3 cellular contexts compared by ENCODE assay signal in the genomic region with DNA sequence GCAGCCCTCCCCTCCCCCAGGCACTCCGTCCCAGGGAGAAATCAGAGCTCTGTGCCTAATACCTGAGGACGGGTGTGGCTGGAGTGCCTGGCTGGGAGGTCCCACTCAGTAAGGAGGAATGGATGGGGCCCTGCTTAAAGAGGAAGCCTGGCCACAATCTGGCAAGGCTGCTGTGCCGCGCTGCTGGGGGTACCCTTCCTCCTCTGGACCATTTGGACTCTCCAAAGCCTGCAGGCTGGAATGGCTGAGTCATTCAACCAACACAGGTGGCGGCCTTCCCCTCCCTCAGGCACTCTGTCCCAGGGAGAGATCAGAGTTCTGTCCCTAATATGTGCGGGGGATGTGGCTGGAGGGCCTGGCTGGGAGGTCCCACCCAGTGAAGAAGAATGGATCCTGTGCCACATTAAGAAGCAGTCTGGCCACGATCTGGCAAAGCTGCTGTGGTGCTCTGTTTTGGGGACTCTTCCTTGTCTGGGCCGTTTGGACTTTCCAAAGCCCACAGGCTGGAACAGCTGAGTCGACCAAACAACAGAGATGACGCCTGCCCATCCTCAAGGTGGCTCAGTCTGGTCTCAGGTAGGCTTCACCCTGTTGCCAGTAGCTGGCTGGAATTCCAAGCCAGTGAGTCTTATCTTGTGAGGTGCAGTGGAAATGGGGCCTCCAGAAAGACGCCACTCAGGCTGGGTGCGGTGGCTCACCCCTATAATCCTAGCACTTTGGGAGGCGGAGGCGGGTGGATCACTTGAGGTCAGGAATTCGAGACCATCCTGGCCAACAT.
TF ChIP-seq lines count a peak whose summit lies in the region.

No MANE protein-coding gene starts in this region.

TF ChIP-seq in HepG2, 621 proteins besides CTCF, POLR2A, EP300 and RAD21:
- no peak for TF ChIP-seq KAT2B (IDR thresholded peaks at IDR 0.05; ENCODE audit: borderline replicate concordance, low read depth, low read length)
- TF ChIP-seq ZNF567 (CRISPR knock-in tag; IDR thresholded peaks at IDR 0.05; ENCODE audit: borderline replicate concordance), result no peak
- no peak for TF ChIP-seq ZNF274 (CRISPR knock-in tag; IDR thresholded peaks at IDR 0.05)
- TF ChIP-seq ZNF768 (CRISPR knock-in tag; IDR thresholded peaks at IDR 0.05), result peak; percentile 66; the same call in 1 of the 2 replicates
- TF ChIP-seq FOSL2 (CRISPR knock-in tag; IDR thresholded peaks at IDR 0.05), result peak; percentile 22; the same call in 1 of the 2 replicates
- no peak for TF ChIP-seq POLR2AphosphoS5 (IDR thresholded peaks at IDR 0.05; ENCODE audit: low read depth, low read length)

TF ChIP-seq in HCT116, 20 proteins besides CTCF, POLR2A, EP300 and RAD21:
- TF ChIP-seq JUND (IDR thresholded peaks at IDR 0.05) (no peak), FOSL1 (IDR thresholded peaks at IDR 0.05; ENCODE audit: low read depth) (no peak), ELF1 (IDR thresholded peaks at IDR 0.05; ENCODE audit: borderline replicate concordance, low read depth) (no peak), SRF (IDR thresholded peaks at IDR 0.05; ENCODE audit: low read depth) (no peak)

TF ChIP-seq in K562, 482 proteins besides CTCF, POLR2A, EP300 and RAD21:
- TF ChIP-seq MBD2 (IDR thresholded peaks at IDR 0.05; ENCODE audit: borderline replicate concordance, low read depth), result no peak
- TF ChIP-seq XRCC5 (IDR thresholded peaks at IDR 0.05; ENCODE audit: low read depth, low read length), result no peak
- no peak for TF ChIP-seq MXI1 (IDR thresholded peaks at IDR 0.05; ENCODE audit: low read depth, low read length)
- TF ChIP-seq ZNF146 (CRISPR knock-in tag; IDR thresholded peaks at IDR 0.05; ENCODE audit: unreplicated experiment), result no peak
- no peak for TF ChIP-seq TAF15 (IDR thresholded peaks at IDR 0.05; ENCODE audit: low read depth, low read length)
- TF ChIP-seq GABPB2 (CRISPR knock-in tag; conservative IDR thresholded peaks at IDR 0.05), result no peak
- peak; percentile 58 for TF ChIP-seq NFE2 (IDR thresholded peaks at IDR 0.05; ENCODE audit: low read depth)
- TF ChIP-seq CXXC5 (CRISPR knock-in tag; IDR thresholded peaks at IDR 0.05), result no peak
